ENCODE assay signal across 29 cellular contexts in the genomic region with DNA sequence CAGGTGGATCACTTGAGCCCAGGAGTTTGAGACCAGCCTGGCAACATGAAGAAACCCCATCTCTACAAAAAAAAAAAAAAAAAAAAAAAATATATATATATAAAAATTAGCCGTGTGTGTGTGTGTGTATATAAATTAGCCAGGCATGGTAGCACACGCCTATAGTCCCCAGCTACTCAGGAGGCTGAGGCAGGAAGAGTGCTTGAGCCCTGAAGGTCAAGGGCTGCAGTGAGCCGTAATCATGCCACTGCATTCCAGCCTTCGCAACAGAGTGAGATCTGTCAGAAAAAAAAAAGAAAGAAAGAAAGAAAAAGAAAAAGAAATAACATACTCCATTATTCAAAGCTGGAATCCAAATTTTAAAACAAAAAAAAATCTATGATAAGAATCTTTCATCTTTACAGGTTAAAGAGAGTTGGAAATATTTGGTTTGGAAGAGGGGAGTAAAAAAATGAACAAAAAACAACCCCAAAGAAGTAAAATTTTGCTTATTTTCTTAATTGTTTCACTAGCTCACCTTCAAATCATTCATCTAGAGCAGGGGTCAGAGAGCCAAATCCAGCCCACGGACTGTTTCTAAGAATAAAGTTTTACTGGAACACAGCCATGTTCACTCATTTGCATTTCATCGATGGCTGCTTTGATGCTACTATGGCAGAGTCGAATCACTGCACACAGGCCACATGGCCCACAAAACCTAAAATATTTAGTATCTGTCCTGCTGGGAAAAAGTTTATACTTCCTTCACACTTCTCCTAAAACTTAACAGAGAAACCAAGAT.
"Had no signal": no experiment of that assay in that cellular context is flagged by ENCODE, and none has a peak within 500 bp of the region (broad histone marks: within the 10 kb centered on the region; RNA-seq: fewer than 3 reads in every experiment).

No MANE protein-coding gene starts in this region.

- H3K27ac ChIP-seq: breast epithelium, colonic mucosa, left lung, neutrophil, ovary, suprapubic skin, tibial nerve had no signal

- H3K4me1 Mint-ChIP-seq: activated CD4-positive, alpha-beta memory T cell treated with anti-CD3 and anti-CD28 coated beads, Interleukin-2, amount 10 ng/mL, durations not matched to agents 7 days and 5 days; activated CD4-positive, alpha-beta T cell treated with anti-CD3 and anti-CD28 coated beads, Interleukin-2, amount 10 ng/mL, durations not matched to agents 7 days and 5 days; central memory CD8-positive, alpha-beta T cell; naive B cell; stimulated activated memory B cell treated with anti-CD40 and anti-IgM and Interleukin-4, amounts not matched to agents 10 μg/mL and 1 μg/mL and 100 μg/mL, for 72 hours had no signal

- H3K27me3 ChIP-seq: breast epithelium, colonic mucosa, left lung, neutrophil, ovary, suprapubic skin, tibial nerve had no signal

- H3K4me1 ChIP-seq: breast epithelium, colonic mucosa, left lung, suprapubic skin had no signal

- H3K27me3 Mint-ChIP-seq: activated CD4-positive, alpha-beta memory T cell treated with anti-CD3 and anti-CD28 coated beads, Interleukin-2, amount 10 ng/mL, durations not matched to agents 7 days and 5 days; activated CD4-positive, alpha-beta T cell treated with anti-CD3 and anti-CD28 coated beads, Interleukin-2, amount 10 ng/mL, durations not matched to agents 7 days and 5 days; activated T-cell treated with anti-CD3 and anti-CD28 coated beads, Interleukin-2, amount 50 U/mL, for 24 hours; central memory CD8-positive, alpha-beta T cell; naive B cell; progenitor cell of endocrine pancreas; stimulated activated memory B cell treated with anti-CD40 and anti-IgM and Interleukin-4, amounts not matched to agents 10 μg/mL and 1 μg/mL and 100 μg/mL, for 72 hours had no signal

- H3K9me3 Mint-ChIP-seq: activated CD4-positive, alpha-beta memory T cell treated with anti-CD3 and anti-CD28 coated beads, Interleukin-2, amount 10 ng/mL, durations not matched to agents 7 days and 5 days; activated CD4-positive, alpha-beta T cell treated with anti-CD3 and anti-CD28 coated beads, Interleukin-2, amount 10 ng/mL, durations not matched to agents 7 days and 5 days; activated T-cell treated with anti-CD3 and anti-CD28 coated beads, Interleukin-2, amount 50 U/mL, for 24 hours; central memory CD8-positive, alpha-beta T cell; naive B cell; nephron progenitor cell; stimulated activated memory B cell treated with anti-CD40 and anti-IgM and Interleukin-4, amounts not matched to agents 10 μg/mL and 1 μg/mL and 100 μg/mL, for 72 hours had no signal

- H3K4me3 Mint-ChIP-seq: activated CD4-positive, alpha-beta memory T cell treated with anti-CD3 and anti-CD28 coated beads, Interleukin-2, amount 10 ng/mL, durations not matched to agents 7 days and 5 days; activated CD4-positive, alpha-beta T cell treated with anti-CD3 and anti-CD28 coated beads, Interleukin-2, amount 10 ng/mL, durations not matched to agents 7 days and 5 days; activated T-cell treated with anti-CD3 and anti-CD28 coated beads, Interleukin-2, amount 50 U/mL, for 24 hours; central memory CD8-positive, alpha-beta T cell; naive B cell; nephron progenitor cell; stimulated activated memory B cell treated with anti-CD40 and anti-IgM and Interleukin-4, amounts not matched to agents 10 μg/mL and 1 μg/mL and 100 μg/mL, for 72 hours had no signal

- H3K27ac Mint-ChIP-seq: activated CD4-positive, alpha-beta memory T cell treated with anti-CD3 and anti-CD28 coated beads, Interleukin-2, amount 10 ng/mL, durations not matched to agents 7 days and 5 days; activated CD4-positive, alpha-beta T cell treated with anti-CD3 and anti-CD28 coated beads, Interleukin-2, amount 10 ng/mL, durations not matched to agents 7 days and 5 days; activated T-cell treated with anti-CD3 and anti-CD28 coated beads, Interleukin-2, amount 50 U/mL, for 24 hours; nephron progenitor cell; progenitor cell of endocrine pancreas; stimulated activated memory B cell treated with anti-CD40 and anti-IgM and Interleukin-4, amounts not matched to agents 10 μg/mL and 1 μg/mL and 100 μg/mL, for 72 hours had no signal

- DNase-seq: activated CD4-positive, alpha-beta memory T cell treated with anti-CD3 and anti-CD28 coated beads, Interleukin-2, amount 10 ng/mL, durations not matched to agents 7 days and 5 days; activated CD4-positive, alpha-beta T cell treated with anti-CD3 and anti-CD28 coated beads for 1 hour; activated CD4-positive, alpha-beta T cell treated with anti-CD3 and anti-CD28 coated beads, Interleukin-2, amount 10 ng/mL, durations not matched to agents 7 days and 5 days; activated CD8-positive, alpha-beta memory T cell treated with anti-CD3 and anti-CD28 coated beads, Interleukin-2, amount 50 U/mL, for 48 hours; activated gamma-delta T cell; activated naive CD4-positive, alpha-beta T cell treated with anti-CD3 and anti-CD28 coated beads, Interleukin-2, amount 50 U/mL, for 16 hours; activated T-cell treated with anti-CD3 and anti-CD28 coated beads, Interleukin-2, amount 50 U/mL, for 24 hours; amygdala; colonic mucosa; effector memory CD4-positive, alpha-beta T cell; erythroblast; foreskin fibroblast; head of caudate nucleus; left lung; naive B cell; nephron progenitor cell; ovary; stimulated activated CD4-positive, alpha-beta T cell treated with anti-CD3 and anti-CD28 coated beads, Interleukin-1b, Interleukin-23, amount 100 ng/mL, for 48 hours; stimulated activated CD4-positive, alpha-beta T cell treated with anti-CD3 and anti-CD28 coated beads, Interleukin-4, amount 100 ng/mL, for 4 hours; stimulated activated CD8-positive, alpha-beta memory T cell treated with anti-CD3 and anti-CD28 coated beads, Interleukin-4, amount 100 ng/mL, for 48 hours; T-helper 2 cell had no signal

- H3K4me3 ChIP-seq: breast epithelium, colonic mucosa, left lung, ovary, smooth muscle cell, suprapubic skin, tibial nerve had no signal

- H3K36me3 ChIP-seq: ovary had no signal

- ATAC-seq: left lung; stimulated activated memory B cell treated with anti-CD40 and anti-IgM and Interleukin-4, amounts not matched to agents 10 μg/mL and 1 μg/mL and 100 μg/mL, for 72 hours had no signal

- H3K9me3 ChIP-seq: breast epithelium, colonic mucosa, left lung, neutrophil, ovary, suprapubic skin, tibial nerve had no signal
